Comparison of ENCODE assay signal across 8 cellular contexts in the genomic region with DNA sequence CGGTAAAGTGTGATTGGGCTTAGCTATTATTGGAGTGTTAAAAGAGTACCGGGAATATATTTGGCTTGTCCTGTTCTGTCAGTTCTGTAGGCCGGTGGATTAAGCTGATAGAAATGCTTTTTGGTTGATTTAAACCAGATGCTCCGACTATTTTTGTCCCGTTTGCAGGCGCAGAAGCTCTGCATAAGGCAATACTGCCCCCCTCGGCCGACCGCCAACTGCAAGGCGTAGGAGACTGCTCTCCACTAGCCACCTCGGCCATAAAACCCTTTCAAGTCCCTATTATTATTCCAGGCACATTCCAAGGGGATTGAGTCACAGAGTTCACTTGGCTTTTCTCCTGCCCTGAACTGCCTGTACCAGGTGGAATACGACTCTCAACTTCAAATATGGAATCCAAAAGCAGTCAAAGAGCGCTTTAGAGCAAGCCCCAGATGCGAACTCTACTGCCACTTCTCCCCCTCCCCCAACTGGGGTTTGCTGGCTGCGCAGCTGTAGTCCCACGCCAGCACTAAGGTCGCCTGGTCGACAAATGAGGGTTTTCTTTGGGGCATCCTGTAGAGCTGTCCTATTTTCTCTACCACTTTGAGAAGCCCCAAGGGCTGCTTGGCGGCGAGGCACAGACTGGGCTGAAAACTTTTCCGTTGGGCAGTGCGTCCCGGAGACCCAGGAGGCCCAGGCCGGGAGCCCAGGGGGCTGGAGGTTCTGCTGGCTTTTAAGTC.
A peak's percentile ranks its signal among the peaks of the same experiment; 100 is the strongest.
DNase-seq lines count a peak whose midpoint lies in the region; ATAC-seq and TF ChIP-seq lines count a peak whose summit lies in the region.

No MANE protein-coding gene starts in this region.

- H3K4me1 ChIP-seq in cardiac muscle cell (ENCODE audit: low read depth) (peaks cover 16% of the 10 kb centered on the region), parathyroid adenoma (peaks cover 35% of the 10 kb centered on the region), tibial nerve (peaks cover 0 to 30% (median 10%) of the 10 kb centered on the region in 4 donors)

- H3K4me1 Mint-ChIP-seq in activated naive CD8-positive, alpha-beta T cell treated with anti-CD3 and anti-CD28 coated beads, Interleukin-2, amount 50 U/mL, for 24 hours: peaks cover 30% of the 10 kb centered on the region

- peak overlapping the region; percentile 73 for H3K4me3 ChIP-seq in GM08714 (ENCODE audit: low read length)
- H3K4me3 ChIP-seq in cardiac muscle cell: peak overlapping the region; percentile 59
- H3K4me3 ChIP-seq in parathyroid adenoma (ENCODE audit: low read depth, low read length): peak overlapping the region; percentile 79
- peak overlapping the region; percentile 53 to 75 (median 70) for H3K4me3 ChIP-seq in tibial nerve

- TF ChIP-seq POLR2A in tibial nerve (IDR thresholded peaks at IDR 0.05): no peak

- TF ChIP-seq EP300 in tibial nerve (IDR thresholded peaks at IDR 0.05): peak in 1 of 2 donors; percentile 91

- H3K4me3 Mint-ChIP-seq in activated naive CD8-positive, alpha-beta T cell treated with anti-CD3 and anti-CD28 coated beads, Interleukin-2, amount 50 U/mL, for 24 hours: peak overlapping the region; percentile 83

- H3K4me2 ChIP-seq in parathyroid adenoma (ENCODE audit: low read length): peak overlapping the region; percentile 88

- no peaks in the 10 kb centered on the region for H3K9me3 ChIP-seq in cardiac muscle cell (ENCODE audit: low read depth)
- no peaks in the 10 kb centered on the region for H3K9me3 ChIP-seq in parathyroid adenoma (ENCODE audit: control insufficient read depth, low read length)
- H3K9me3 ChIP-seq in tibial nerve: no peaks in the 10 kb centered on the region

- H3K27me3 ChIP-seq in cardiac muscle cell (no peaks in the 10 kb centered on the region), parathyroid adenoma (ENCODE audit: control insufficient read depth, insufficient read depth, low read length) (no peaks in the 10 kb centered on the region), tibial nerve (no peaks in the 10 kb centered on the region)

- H2AFZ ChIP-seq in parathyroid adenoma: peak overlapping the region; percentile 87

- H3K27me3 Mint-ChIP-seq in activated naive CD8-positive, alpha-beta T cell treated with anti-CD3 and anti-CD28 coated beads, Interleukin-2, amount 50 U/mL, for 24 hours: peaks cover 2% of the 10 kb centered on the region

- H3K36me3 ChIP-seq in cardiac muscle cell: no peaks in the 10 kb centered on the region
- H3K36me3 ChIP-seq in parathyroid adenoma (ENCODE audit: control insufficient read depth, insufficient read depth, low read length): no peaks in the 10 kb centered on the region
- H3K36me3 ChIP-seq in tibial nerve: no peaks in the 10 kb centered on the region

- peak; percentile 84 for TF ChIP-seq CTCF in cardiac muscle cell (IDR thresholded peaks at IDR 0.05; ENCODE audit: low read depth, low read length)
- peak; percentile 90 for TF ChIP-seq CTCF in parathyroid adenoma (IDR thresholded peaks at IDR 0.05)
- TF ChIP-seq CTCF in tibial nerve (IDR thresholded peaks at IDR 0.05): peak; percentile 68 to 88 (median 80)

- 0 to 1% methylated on average over 23 of the region's 24 CpGs for WGBS in tibial nerve, 2 donors

- peak; percentile 95 for DNase-seq in NAMALWA (ENCODE audit: low spot score)
- DNase-seq in SKM-1 treated with dmso at 0.1 percent for 144 hours (lab: John Stamatoyannopoulos, UW; ENCODE audit: unreplicated experiment): peak; percentile 60
- DNase-seq in activated naive CD8-positive, alpha-beta T cell treated with anti-CD3 and anti-CD28 coated beads, Interleukin-2, amount 50 U/mL, for 24 hours: peak; percentile 84
- peak; percentile 97 to 99 for DNase-seq in cardiac muscle cell (ENCODE audit: low read depth in 1 of 2, low spot score in 1 of 2)
- DNase-seq in tibial nerve (ENCODE audit: low spot score in 2 of 2): peak; percentile 94

- no peaks in the 10 kb centered on the region for H3K9me3 Mint-ChIP-seq in activated naive CD8-positive, alpha-beta T cell treated with anti-CD3 and anti-CD28 coated beads, Interleukin-2, amount 50 U/mL, for 24 hours

- H3K27ac ChIP-seq in cardiac muscle cell (peak overlapping the region; percentile 100), parathyroid adenoma (peak overlapping the region; percentile 95), tibial nerve (peak overlapping the region; percentile 90 to 99 (median 94))

- no peaks in the 10 kb centered on the region for H3K79me2 ChIP-seq in parathyroid adenoma

- H3K36me3 Mint-ChIP-seq in activated naive CD8-positive, alpha-beta T cell treated with anti-CD3 and anti-CD28 coated beads, Interleukin-2, amount 50 U/mL, for 24 hours (ENCODE audit: low read depth): no peaks in the 10 kb centered on the region

- H3K27ac Mint-ChIP-seq in activated naive CD8-positive, alpha-beta T cell treated with anti-CD3 and anti-CD28 coated beads, Interleukin-2, amount 50 U/mL, for 24 hours: peak overlapping the region; percentile 84

- ATAC-seq in HG02571 (IDR thresholded peaks at IDR 0.05; ENCODE audit: unreplicated experiment): peak; percentile 50
- ATAC-seq in activated naive CD8-positive, alpha-beta T cell treated with anti-CD3 and anti-CD28 coated beads, Interleukin-2, amount 50 U/mL, for 24 hours: peak; percentile 74

- H3K9ac ChIP-seq in parathyroid adenoma: peak overlapping the region; percentile 40

Comparison
In these comparisons a context has a peak if more than half of its experiments do, and no peak if none do; other contexts are left out.
1. Peak in every context shown above with its lines: DNase-seq, ATAC-seq, H3K4me3 ChIP-seq and H3K27ac ChIP-seq.